Comparison of ENCODE assay signal across 25 cellular contexts in genomic region chr2:27178469-27178868, GRCh38. TPM values are rescaled to one million over a fixed set of nuclear protein-coding genes. Genes with fewer than 3 reads are reported as not detected.
DNase-seq lines count a peak whose midpoint lies in the region; ATAC-seq and TF ChIP-seq lines count a peak whose summit lies in the region.
"Had no signal": no experiment of that assay in that cellular context is flagged by ENCODE, and none has a peak within 500 bp of the region (broad histone marks: within the 10 kb centered on the region; RNA-seq: fewer than 3 reads in every experiment).

No MANE protein-coding gene starts in this region.

- H2AFZ ChIP-seq in Karpas-422 (ENCODE audit: low read length) (no peak overlapping the region), OCI-LY7 (ENCODE audit: low read length) (peak overlapping the region; percentile 71; the same call in 1 of the 2 replicates)

- H3K9me2 ChIP-seq in Karpas-422 (replicated peaks; ENCODE audit: insufficient read depth, low read length): no peaks in the 10 kb centered on the region
- H3K9me2 ChIP-seq in OCI-LY7 (ENCODE audit: insufficient read depth, low read length): no peaks in the 10 kb centered on the region

- no TSS peak for BruUV-seq in OCI-LY7 (replicated peaks; lab: Mats Ljungman, UMichigan)

- peaks cover 45% of the 10 kb centered on the region for H3K4me1 ChIP-seq in Karpas-422 (ENCODE audit: low read length)
- peaks cover 60% of the 10 kb centered on the region for H3K4me1 ChIP-seq in OCI-LY7 (ENCODE audit: insufficient read depth, low read length, poor library complexity, severe bottlenecking)
- peaks cover 10 to 23% (median 17%) of the 10 kb centered on the region in 4 donors for H3K4me1 ChIP-seq in liver (ENCODE audit: control insufficient read depth in 4 of 4, insufficient read depth in 4 of 4, low read length in 3 of 4)
- H3K4me1 ChIP-seq: BE2C, BLaER1 had no signal

- no peaks in the 10 kb centered on the region for H3K9me3 ChIP-seq in Karpas-422 (ENCODE audit: low read length)
- no peaks in the 10 kb centered on the region for H3K9me3 ChIP-seq in OCI-LY7 (ENCODE audit: low read length)
- H3K9me3 ChIP-seq in liver (ENCODE audit: control insufficient read depth in 4 of 4, low read length in 3 of 4): no peaks in the 10 kb centered on the region
- H3K9me3 ChIP-seq: BE2C, BLaER1 had no signal

- ATAC-seq in activated CD8-positive, alpha-beta memory T cell treated with anti-CD3 and anti-CD28 coated beads, Interleukin-2, amount 10 ng/mL, durations not matched to agents 7 days and 5 days: no peak
- no peak for ATAC-seq in GM21423 (IDR thresholded peaks at IDR 0.05; ENCODE audit: unreplicated experiment)
- ATAC-seq in activated CD4-positive, CD25-positive, alpha-beta regulatory T cell treated with anti-CD3 and anti-CD28 coated beads, Interleukin-2, amount 50 U/mL, for 24 hours: no peak

- no peak for DNase-seq in Karpas-422
- DNase-seq in OCI-LY7 (ENCODE audit: low spot score): no peak
- no peak for DNase-seq in SKM-1 (lab: John Stamatoyannopoulos, UW; ENCODE audit: unreplicated experiment)
- DNase-seq in activated CD8-positive, alpha-beta memory T cell treated with anti-CD3 and anti-CD28 coated beads, Interleukin-2, amount 10 ng/mL, durations not matched to agents 7 days and 5 days: no peak
- DNase-seq: 8988T; ACHN; BE2C; C1 segment of cervical spinal cord; CD4-positive, alpha-beta memory T cell; CD4-positive, CD25-positive, alpha-beta regulatory T cell; CD8-positive, alpha-beta memory T cell; COR-L47; DMS 273 treated with DMSO at 0.1 percent for 48 hours; DMS153; DMS53; DMS79; DND-41; GF-D8 had no signal

- no peaks in the 10 kb centered on the region for H3K9me3 Mint-ChIP-seq in activated CD8-positive, alpha-beta memory T cell treated with anti-CD3 and anti-CD28 coated beads, Interleukin-2, amount 10 ng/mL, durations not matched to agents 7 days and 5 days (ENCODE audit: low read depth)
- H3K9me3 Mint-ChIP-seq: CD14-positive monocyte; CD4-positive, alpha-beta memory T cell; CD8-positive, alpha-beta memory T cell had no signal

- TF ChIP-seq CTCF in OCI-LY7 (conservative IDR thresholded peaks at IDR 0.05; ENCODE audit: low read length): no peak
- no peak for TF ChIP-seq CTCF in liver (IDR thresholded peaks at IDR 0.05; ENCODE audit: low read depth, low read length, missing input control)

- intact Hi-C loops in OCI-LY7 (cut with micrococcal nuclease; ENCODE audit: unreplicated experiment): no loop called here

- WGBS in liver: 93% methylated on average over 3 of the region's 3 CpGs

- POLR2A ChIA-PET in OCI-LY7 (lab: Charles Lee): no interaction called here

- H3K79me2 ChIP-seq in Karpas-422 (ENCODE audit: low read length): no peaks in the 10 kb centered on the region
- no peaks in the 10 kb centered on the region for H3K79me2 ChIP-seq in OCI-LY7 (ENCODE audit: insufficient read depth, low read depth, low read length)

- H3K27ac Mint-ChIP-seq in activated CD8-positive, alpha-beta memory T cell treated with anti-CD3 and anti-CD28 coated beads, Interleukin-2, amount 10 ng/mL, durations not matched to agents 7 days and 5 days: no peak overlapping the region
- H3K27ac Mint-ChIP-seq: CD14-positive monocyte; CD4-positive, alpha-beta memory T cell; CD4-positive, CD25-positive, alpha-beta regulatory T cell; CD8-positive, alpha-beta memory T cell had no signal

- H3K36me3 ChIP-seq in Karpas-422 (ENCODE audit: insufficient read depth, low read length) (no peaks in the 10 kb centered on the region), OCI-LY7 (ENCODE audit: insufficient read depth, low read length) (no peaks in the 10 kb centered on the region), liver (ENCODE audit: control insufficient read depth in 4 of 4, insufficient read depth in 3 of 4, low read depth in 1 of 4, low read length in 3 of 4) (no peaks in the 10 kb centered on the region)
- H3K36me3 ChIP-seq: BE2C, BLaER1 had no signal

- H4K20me1 ChIP-seq in Karpas-422 (ENCODE audit: insufficient read depth, low read depth, low read length) (no peaks in the 10 kb centered on the region), OCI-LY7 (ENCODE audit: insufficient read depth, low read length) (no peaks in the 10 kb centered on the region)
- H4K20me1 ChIP-seq: BLaER1 had no signal

- peaks cover 53% of the 10 kb centered on the region for H3K27me3 Mint-ChIP-seq in activated CD8-positive, alpha-beta memory T cell treated with anti-CD3 and anti-CD28 coated beads, Interleukin-2, amount 10 ng/mL, durations not matched to agents 7 days and 5 days

- no peak overlapping the region for H3K4me3 Mint-ChIP-seq in activated CD8-positive, alpha-beta memory T cell treated with anti-CD3 and anti-CD28 coated beads, Interleukin-2, amount 10 ng/mL, durations not matched to agents 7 days and 5 days
- H3K4me3 Mint-ChIP-seq: CD14-positive monocyte; CD4-positive, alpha-beta memory T cell; CD4-positive, CD25-positive, alpha-beta regulatory T cell; CD8-positive, alpha-beta memory T cell had no signal

- no peak overlapping the region for H3K27ac ChIP-seq in Karpas-422 (ENCODE audit: low read length)
- H3K27ac ChIP-seq in OCI-LY7 (ENCODE audit: low read depth, low read length, poor library complexity, severe bottlenecking): no peak overlapping the region
- peak overlapping the region; percentile 92 to 97 for H3K27ac ChIP-seq in liver (ENCODE audit: low read depth in 1 of 2, low read length in 2 of 2)
- H3K27ac ChIP-seq: BLaER1 had no signal

- CTCF ChIA-PET in OCI-LY7 (lab: Charles Lee; ENCODE audit: unreplicated experiment): no interaction called here
- CTCF ChIA-PET in activated CD8-positive, alpha-beta memory T cell treated with anti-CD3 and anti-CD28 coated beads, Interleukin-2, amount 10 ng/mL, durations not matched to agents 7 days and 5 days (lab: Charles Lee): interaction anchor here (1.0 to 1.2 kb wide), 4 partner anchors 9 to 101 kb away, joined by 3 read pairs; no protein-coding TSS in a partner anchor

- H3K27me3 ChIP-seq in Karpas-422 (ENCODE audit: low read length): no peaks in the 10 kb centered on the region
- no peaks in the 10 kb centered on the region for H3K27me3 ChIP-seq in liver (ENCODE audit: control insufficient read depth in 4 of 4, insufficient read depth in 4 of 4, low read length in 3 of 4)
- H3K27me3 ChIP-seq: BE2C, BLaER1 had no signal

- H3K9ac ChIP-seq in Karpas-422 (ENCODE audit: low read length) (no peak overlapping the region), liver (ENCODE audit: low read depth in 1 of 2, low read length in 2 of 2) (no peak overlapping the region)
- H3K9ac ChIP-seq: BLaER1 had no signal

- no peaks in the 10 kb centered on the region for H3K4me1 Mint-ChIP-seq in activated CD8-positive, alpha-beta memory T cell treated with anti-CD3 and anti-CD28 coated beads, Interleukin-2, amount 10 ng/mL, durations not matched to agents 7 days and 5 days
- H3K4me1 Mint-ChIP-seq: CD14-positive monocyte; CD4-positive, CD25-positive, alpha-beta regulatory T cell; CD8-positive, alpha-beta memory T cell had no signal

- H3K4me3 ChIP-seq in Karpas-422 (ENCODE audit: low read length): no peak overlapping the region
- no peak overlapping the region for H3K4me3 ChIP-seq in OCI-LY7 (ENCODE audit: low read depth, low read length, poor library complexity, severe bottlenecking)
- no peak overlapping the region for H3K4me3 ChIP-seq in liver (ENCODE audit: low read depth in 1 of 3, low read length in 3 of 3)
- H3K4me3 ChIP-seq: BLaER1 had no signal

- H3K4me2 ChIP-seq in Karpas-422 (ENCODE audit: low read depth, low read length, poor library complexity, severe bottlenecking) (peak overlapping the region; percentile 10), OCI-LY7 (ENCODE audit: low read length) (peak overlapping the region; percentile 51)
- H3K4me2 ChIP-seq: BLaER1 had no signal

- H3K36me3 Mint-ChIP-seq in activated CD8-positive, alpha-beta memory T cell treated with anti-CD3 and anti-CD28 coated beads, Interleukin-2, amount 10 ng/mL, durations not matched to agents 7 days and 5 days: no peaks in the 10 kb centered on the region
- H3K36me3 Mint-ChIP-seq: CD14-positive monocyte; CD4-positive, alpha-beta memory T cell; CD4-positive, CD25-positive, alpha-beta regulatory T cell; CD8-positive, alpha-beta memory T cell had no signal

- TF ChIP-seq RAD21 in liver (IDR thresholded peaks at IDR 0.05): no peak

RNA-seq across cellular contexts. Expression of gene TCF23, which starts 29.7 kb away (rescaled TPM):
- not detected in 2 replicates for total RNA-seq in Karpas-422 (2014; rRNA removed; shearing (Covaris generic); ENCODE audit: low replicate concordance)
- not detected in 2 replicates for total RNA-seq in OCI-LY7 (2014; rRNA removed; shearing (Covaris generic))
- total RNA-seq in OCI-LY7 (2022) (0.25 TPM in 1 of 2 replicates, not detected in the other), liver (under 1 TPM; under 0.01 to 0.05 TPM)
- polyA plus RNA-seq in liver: under 1 TPM in 1 of 2 donors, not detected in 1; 0.02 TPM
- not detected for total RNA-seq in activated CD8-positive, alpha-beta memory T cell treated with anti-CD3 and anti-CD28 coated beads, Interleukin-2, amount 10 ng/mL, durations not matched to agents 7 days and 5 days
- total RNA-seq: A673; CD4-positive, alpha-beta memory T cell; CD4-positive, CD25-positive, alpha-beta regulatory T cell; CD8-positive, alpha-beta memory T cell had no signal
- polyA plus RNA-seq: AG04450; CD14-positive monocyte; CD4-positive, alpha-beta memory T cell; CD4-positive, CD25-positive, alpha-beta regulatory T cell; CD8-positive, alpha-beta memory T cell had no signal

RNA-seq across cellular contexts. Expression of gene ATRAID, which starts 33.4 kb away (rescaled TPM):
- 125 and 167 TPM in 2 replicates for total RNA-seq in Karpas-422 (2014; rRNA removed; shearing (Covaris generic); ENCODE audit: low replicate concordance)
- total RNA-seq in OCI-LY7 (2014; rRNA removed; shearing (Covaris generic)): 75.4 and 93.3 TPM in 2 replicates
- total RNA-seq in OCI-LY7 (2022): 92.7 and 92.8 TPM in 2 replicates
- total RNA-seq in liver: 10 to 100 TPM; 44.9 to 48.6 TPM
- 10 to 100 TPM; 49.3 to 77.5 TPM for polyA plus RNA-seq in liver
- 10 to 100 TPM; 78.6 to 84.0 TPM for total RNA-seq in activated CD8-positive, alpha-beta memory T cell treated with anti-CD3 and anti-CD28 coated beads, Interleukin-2, amount 10 ng/mL, durations not matched to agents 7 days and 5 days

RNA-seq across cellular contexts. Expression of gene SLC5A6, which starts 33.6 kb away (rescaled TPM):
- total RNA-seq in Karpas-422 (2014; rRNA removed; shearing (Covaris generic); ENCODE audit: low replicate concordance): 23.7 and 38.4 TPM in 2 replicates
- 50.1 and 55.5 TPM in 2 replicates for total RNA-seq in OCI-LY7 (2014; rRNA removed; shearing (Covaris generic))
- total RNA-seq in OCI-LY7 (2022) (47.9 and 60.1 TPM in 2 replicates), liver (100 to 1,000 TPM in 1 of 2 donors, 10 to 100 TPM in 1; 12.5 to 100 TPM)
- 100 to 1,000 TPM in 1 of 2 donors, 10 to 100 TPM in 1; 46.0 to 217 TPM for polyA plus RNA-seq in liver
- 10 to 100 TPM; 35.0 to 47.9 TPM for total RNA-seq in activated CD8-positive, alpha-beta memory T cell treated with anti-CD3 and anti-CD28 coated beads, Interleukin-2, amount 10 ng/mL, durations not matched to agents 7 days and 5 days

RNA-seq across cellular contexts. Expression of gene CAD, which starts 38.7 kb away (rescaled TPM):
- 69.5 and 71.4 TPM in 2 replicates for total RNA-seq in Karpas-422 (2014; rRNA removed; shearing (Covaris generic); ENCODE audit: low replicate concordance)
- 118 and 132 TPM in 2 replicates for total RNA-seq in OCI-LY7 (2014; rRNA removed; shearing (Covaris generic))
- total RNA-seq in OCI-LY7 (2022) (166 and 173 TPM in 2 replicates), liver (10 to 100 TPM; 18.7 to 23.2 TPM)
- 1 to 10 TPM; 6.3 to 8.4 TPM for polyA plus RNA-seq in liver
- 10 to 100 TPM; 78.6 to 99.5 TPM for total RNA-seq in activated CD8-positive, alpha-beta memory T cell treated with anti-CD3 and anti-CD28 coated beads, Interleukin-2, amount 10 ng/mL, durations not matched to agents 7 days and 5 days

RNA-seq across cellular contexts. Expression of gene PRR30, which starts 39.3 kb away (rescaled TPM):
- total RNA-seq in Karpas-422 (2014; rRNA removed; shearing (Covaris generic); ENCODE audit: low replicate concordance): not detected in 2 replicates
- total RNA-seq in OCI-LY7 (2014; rRNA removed; shearing (Covaris generic)): not detected in 2 replicates
- total RNA-seq in OCI-LY7 (2022) (not detected in 2 replicates), liver (not detected)
- polyA plus RNA-seq in liver: not detected
- total RNA-seq in activated CD8-positive, alpha-beta memory T cell treated with anti-CD3 and anti-CD28 coated beads, Interleukin-2, amount 10 ng/mL, durations not matched to agents 7 days and 5 days: not detected
- total RNA-seq: A673; CD4-positive, alpha-beta memory T cell; CD4-positive, CD25-positive, alpha-beta regulatory T cell; CD8-positive, alpha-beta memory T cell had no signal
- polyA plus RNA-seq: AG04450; CD14-positive monocyte; CD4-positive, alpha-beta memory T cell; CD4-positive, CD25-positive, alpha-beta regulatory T cell; CD8-positive, alpha-beta memory T cell had no signal

Comparison
In these comparisons a context has a peak if more than half of its experiments do, and no peak if none do; other contexts are left out.
1. H3K27ac ChIP-seq: peak in liver (2 of 2); none in Karpas-422 (single experiment) and OCI-LY7 (single experiment).